ENCODE assay signal across 8 cellular contexts in genomic region chr16:74034862-74035261, GRCh38.
DNase-seq lines count a peak whose midpoint lies in the region; ATAC-seq, FAIRE-seq and TF ChIP-seq lines count a peak whose summit lies in the region.

No MANE protein-coding gene starts in this region.

- no peaks in the 10 kb centered on the region for H3K27me3 Mint-ChIP-seq in nephron progenitor cell (ENCODE audit: low read depth, poor library complexity)

- no peak for TF ChIP-seq POLR2A in H54 (IDR thresholded peaks at IDR 0.05; ENCODE audit: low read depth, low read length)

- in situ Hi-C loops in T47D (cut with HindIII; ENCODE audit: low pct_unique_long_range_greater_than_20kb, low sequenced_read_pairs): no loop called here

- H3K4me3 Mint-ChIP-seq in nephron progenitor cell: no peak overlapping the region

- H3K27ac Mint-ChIP-seq in nephron progenitor cell: no peak overlapping the region

- no peak for ATAC-seq in HG03108 (IDR thresholded peaks at IDR 0.05; ENCODE audit: unreplicated experiment)

- H3K9me3 Mint-ChIP-seq in nephron progenitor cell: no peaks in the 10 kb centered on the region

- peaks cover 43% of the 10 kb centered on the region for H3K4me1 Mint-ChIP-seq in nephron progenitor cell

- peak; percentile 68 for TF ChIP-seq CTCF in nephron progenitor cell (IDR thresholded peaks at IDR 0.05)

- no peaks in the 10 kb centered on the region for H3K36me3 Mint-ChIP-seq in nephron progenitor cell (ENCODE audit: low read depth)

- peak; percentile 43 for DNase-seq in ELF-1 (ENCODE audit: low read depth, low spot score)
- DNase-seq in LoVo (ENCODE audit: low spot score): peak; percentile 31
- DNase-seq in T47D (ENCODE audit: low read depth in 1 of 2, low spot score in 1 of 2): peak; percentile 7 to 40
- peak; percentile 13 for DNase-seq in nephron progenitor cell
- DNase-seq in NCI-H2029 treated with DMSO at 0.1 percent for 48 hours (lab: John Stamatoyannopoulos, UW): no peak
- no peak for DNase-seq in stimulated activated CD4-positive, alpha-beta T cell treated with anti-CD3 and anti-CD28 coated beads, Interleukin-4, amount 100 ng/mL, for 1 hour
- no peak for DNase-seq in H54 (ENCODE audit: insufficient read length, low spot score)

- no peak for FAIRE-seq in H54 (lab: Jason Lieb, UNC)

Comparison
In these comparisons a context has a peak if more than half of its experiments do, and no peak if none do; other contexts are left out.
1. DNase-seq: peak in ELF-1 (single experiment), LoVo (single experiment), T47D (2 of 2) and nephron progenitor cell (single experiment); none in NCI-H2029 treated with DMSO at 0.1 percent for 48 hours (single experiment), stimulated activated CD4-positive, alpha-beta T cell treated with anti-CD3 and anti-CD28 coated beads, Interleukin-4, amount 100 ng/mL, for 1 hour (single experiment) and H54 (single experiment).